Comparison of ENCODE assay signal across 8 cellular contexts in genomic region chr19:36572593-36573019, GRCh38. TPM values are rescaled to one million over a fixed set of nuclear protein-coding genes. Genes with fewer than 3 reads are reported as not detected.
DNase-seq lines count a peak whose midpoint lies in the region; ATAC-seq and TF ChIP-seq lines count a peak whose summit lies in the region.

No MANE protein-coding gene starts in this region.

- no peaks in the 10 kb centered on the region for H3K27me3 ChIP-seq in DOHH2 (ENCODE audit: control insufficient read depth, low read length)
- H3K27me3 ChIP-seq in SJSA1 (replicated peaks) = no peaks in the 10 kb centered on the region
- no peaks in the 10 kb centered on the region for H3K27me3 ChIP-seq in fibroblast of lung (ENCODE audit: control insufficient read depth, insufficient read depth, low read length)
- no peaks in the 10 kb centered on the region for H3K27me3 ChIP-seq in psoas muscle (ENCODE audit: insufficient read depth in 3 of 3, low read length in 2 of 3)

- TF ChIP-seq CTCF in DOHH2 (IDR thresholded peaks at IDR 0.05; ENCODE audit: low read depth, low read length, poor library complexity, severe bottlenecking) (no peak), fibroblast of lung (conservative IDR thresholded peaks at IDR 0.05 in 1 of 2, IDR thresholded peaks at IDR 0.05 in 1 of 2; ENCODE audit: low read depth in 1 of 2, low read length in 2 of 2) (no peak), psoas muscle (IDR thresholded peaks at IDR 0.05) (no peak)

- no peak for DNase-seq in SJSA1 (ENCODE audit: low read depth in 1 of 2, low spot score in 2 of 2)
- no peak for DNase-seq in fibroblast of lung (ENCODE audit: low read depth in 2 of 2)
- no peak for DNase-seq in psoas muscle
- DNase-seq in dermis blood vessel endothelial cell = no peak
- no peak for DNase-seq in HuH-7 (ENCODE audit: low spot score)
- DNase-seq in foreskin melanocyte = no peak
- DNase-seq in midbrain (lab: John Stamatoyannopoulos, UW) = no peak

- H3K36me3 ChIP-seq in DOHH2 (ENCODE audit: control insufficient read depth, low read length) = peaks cover 13% of the 10 kb centered on the region
- H3K36me3 ChIP-seq in SJSA1 = peaks cover 14% of the 10 kb centered on the region
- peaks cover 2% of the 10 kb centered on the region for H3K36me3 ChIP-seq in fibroblast of lung (ENCODE audit: control insufficient read depth, insufficient read depth, low read length)
- H3K36me3 ChIP-seq in psoas muscle (ENCODE audit: insufficient read depth in 1 of 2, low read depth in 1 of 2) = peaks cover 7 to 56% of the 10 kb centered on the region in 2 donors

- H3K9ac ChIP-seq in fibroblast of lung (ENCODE audit: insufficient read depth, low read length) = peak overlapping the region; percentile 87

- H2AFZ ChIP-seq in fibroblast of lung (ENCODE audit: low read length) = peak overlapping the region; percentile 91

- H3K9me3 ChIP-seq in DOHH2 (ENCODE audit: control insufficient read depth, insufficient read depth, low read length) = peaks cover 23% of the 10 kb centered on the region
- peaks cover 17% of the 10 kb centered on the region for H3K9me3 ChIP-seq in SJSA1 (replicated peaks)
- no peaks in the 10 kb centered on the region for H3K9me3 ChIP-seq in fibroblast of lung (ENCODE audit: control insufficient read depth, insufficient read depth, low read depth, low read length)
- H3K9me3 ChIP-seq in psoas muscle = peaks cover 45% of the 10 kb centered on the region

- no peak for ATAC-seq in psoas muscle

- no peaks in the 10 kb centered on the region for H3F3A ChIP-seq in DOHH2 (ENCODE audit: control insufficient read depth, insufficient read depth)

- intact Hi-C loops in psoas muscle (cut with DNase I) = loop anchor here (2.0 to 5.0 kb wide), 2 partner anchors 44 to 45 kb away; partner anchors contain the start of gene ZNF260 (in 2 of the 2)

- H3K27ac ChIP-seq in DOHH2 (ENCODE audit: low read depth, low read length) (no peak overlapping the region), SJSA1 (peak overlapping the region; percentile 70), fibroblast of lung (ENCODE audit: insufficient read depth, low read length) (peak overlapping the region; percentile 67), psoas muscle (peak overlapping the region; percentile 91)

- H3K4me1 ChIP-seq in DOHH2 (ENCODE audit: control insufficient read depth, low read length) (peaks cover 16% of the 10 kb centered on the region), SJSA1 (replicated peaks) (no peaks in the 10 kb centered on the region), fibroblast of lung (ENCODE audit: control insufficient read depth, extremely low read depth, insufficient read depth, low read length) (no peaks in the 10 kb centered on the region), psoas muscle (peaks cover 5% of the 10 kb centered on the region)

- H3K4me3 ChIP-seq in DOHH2 (ENCODE audit: low read length) (peak overlapping the region; percentile 99), SJSA1 (peak overlapping the region; percentile 62), fibroblast of lung (replicated peaks in 1 of 4; ENCODE audit: control extremely low read depth in 1 of 4, insufficient read depth in 1 of 4, low read depth in 3 of 4, low read length in 4 of 4) (peak overlapping the region; percentile 46 to 93 (median 76)), psoas muscle (peak overlapping the region; percentile 97)

- WGBS in psoas muscle, 3 donors = 1 to 2% (median 1%) methylated on average over 11 of the region's 11 CpGs

- H3K4me2 ChIP-seq in DOHH2 (ENCODE audit: low read length) = peak overlapping the region; percentile 97
- H3K4me2 ChIP-seq in fibroblast of lung (ENCODE audit: extremely low read depth, insufficient read depth, low read length) = peak overlapping the region; percentile 92

- H4K20me1 ChIP-seq in DOHH2 (ENCODE audit: control insufficient read depth, insufficient read depth, low read depth, low read length) = no peaks in the 10 kb centered on the region
- no peaks in the 10 kb centered on the region for H4K20me1 ChIP-seq in fibroblast of lung (ENCODE audit: control insufficient read depth, extremely low read depth, insufficient read depth, low read length)

- H3K79me2 ChIP-seq in DOHH2 (ENCODE audit: control insufficient read depth, low read length) = peaks cover 12% of the 10 kb centered on the region
- H3K79me2 ChIP-seq in fibroblast of lung (ENCODE audit: control insufficient read depth, insufficient read depth, low read length) = peaks cover 17% of the 10 kb centered on the region

- no peaks in the 10 kb centered on the region for H3K9me2 ChIP-seq in DOHH2 (replicated peaks; ENCODE audit: control insufficient read depth, low read length)

RNA-seq across cellular contexts. Expression of gene ZNF529, which starts 0.5 kb away (rescaled TPM):
- total RNA-seq in SJSA1 (2014; rRNA removed; shearing (Covaris generic)) = 2.1 and 3.4 TPM in 2 replicates
- 10.2 and 10.8 TPM in 2 replicates for total RNA-seq in fibroblast of lung
- 5.5 and 7.7 TPM in 2 replicates for polyA plus RNA-seq in fibroblast of lung
- 3.4 and 4.4 TPM in 2 replicates for polyA plus RNA-seq in fibroblast of lung (2012)
- 4.3 and 4.5 TPM in 2 replicates for polyA minus RNA-seq in fibroblast of lung (ENCODE audit: low replicate concordance)
- 10 to 100 TPM in 1 of 4 donors, 1 to 10 TPM in 3; 6.1 to 10.4 (median 8.1) TPM for total RNA-seq in psoas muscle
- 1 to 10 TPM; 2.3 to 5.4 (median 3.1) TPM for polyA plus RNA-seq in psoas muscle
- 7.0 and 10.4 TPM in 2 replicates for total RNA-seq in dermis blood vessel endothelial cell

RNA-seq across cellular contexts. Expression of gene ZNF382, which starts 32.5 kb away (rescaled TPM):
- 0.16 and 1.2 TPM in 2 replicates for total RNA-seq in SJSA1 (2014; rRNA removed; shearing (Covaris generic))
- total RNA-seq in fibroblast of lung (13.4 and 16.0 TPM in 2 replicates), psoas muscle (1 to 10 TPM in 3 of 4 donors, under 1 TPM in 1; 0.61 to 6.7 (median 2.4) TPM), dermis blood vessel endothelial cell (5.9 and 7.5 TPM in 2 replicates)
- polyA plus RNA-seq in fibroblast of lung (0.77 and 1.0 TPM in 2 replicates), psoas muscle (1 to 10 TPM in 2 of 3 donors, under 1 TPM in 1; 0.77 to 1.5 (median 1.2) TPM)
- 1.9 and 2.6 TPM in 2 replicates for polyA plus RNA-seq in fibroblast of lung (2012)
- 1.4 and 3.9 TPM in 2 replicates for polyA minus RNA-seq in fibroblast of lung (ENCODE audit: low replicate concordance)

RNA-seq across cellular contexts. Expression of gene ZNF260, which starts 44.5 kb away (rescaled TPM):
- 6.9 and 7.7 TPM in 2 replicates for total RNA-seq in SJSA1 (2014; rRNA removed; shearing (Covaris generic))
- total RNA-seq in fibroblast of lung (17.5 and 21.3 TPM in 2 replicates), psoas muscle (1 to 10 TPM; 2.5 to 5.1 (median 3.7) TPM), dermis blood vessel endothelial cell (14.3 and 18.6 TPM in 2 replicates)
- polyA plus RNA-seq in fibroblast of lung (8.2 and 9.4 TPM in 2 replicates), psoas muscle (1 to 10 TPM; 1.2 to 5.6 (median 1.9) TPM)
- 6.2 and 9.1 TPM in 2 replicates for polyA plus RNA-seq in fibroblast of lung (2012)
- polyA minus RNA-seq in fibroblast of lung (ENCODE audit: low replicate concordance) = 2.3 and 29.9 TPM in 2 replicates
